34 cellular contexts compared by ENCODE assay signal in genomic region chr15:31478781-31479221, GRCh38.
DNase-seq lines count a peak whose midpoint lies in the region; ATAC-seq, FAIRE-seq and TF ChIP-seq lines count a peak whose summit lies in the region.
"Had no signal": no experiment of that assay in that cellular context is flagged by ENCODE, and none has a peak within 500 bp of the region (broad histone marks: within the 10 kb centered on the region; RNA-seq: fewer than 3 reads in every experiment).

No MANE protein-coding gene starts in this region.

- H3K4me1 ChIP-seq in RWPE2 (ENCODE audit: insufficient read depth, poor library complexity, severe bottlenecking) (no peaks in the 10 kb centered on the region), kidney (ENCODE audit: control insufficient read depth in 1 of 2, insufficient read depth in 1 of 2, low read depth in 1 of 2, low read length in 2 of 2) (no peaks in the 10 kb centered on the region)
- H3K4me1 ChIP-seq: parathyroid adenoma had no signal

- intact Hi-C loops in kidney (cut with DNase I), result no loop called here

- H3K4me1 Mint-ChIP-seq in activated CD8-positive, alpha-beta memory T cell treated with anti-CD3 and anti-CD28 coated beads, Interleukin-2, amount 10 ng/mL, durations not matched to agents 7 days and 5 days, result peaks cover 49% of the 10 kb centered on the region
- peaks cover 63% of the 10 kb centered on the region for H3K4me1 Mint-ChIP-seq in stimulated activated effector memory CD8-positive, alpha-beta T cell treated with anti-CD3 and anti-CD28 coated beads, Interleukin-12 subunit alpha, Interleukin-12 subunit beta, amount 100 ng/mL, for 72 hours

- H3K27me3 Mint-ChIP-seq in activated CD8-positive, alpha-beta memory T cell treated with anti-CD3 and anti-CD28 coated beads, Interleukin-2, amount 10 ng/mL, durations not matched to agents 7 days and 5 days, result no peaks in the 10 kb centered on the region

- H3K27me3 ChIP-seq in RWPE2 (ENCODE audit: insufficient read depth, poor library complexity, severe bottlenecking), result peaks cover 14% of the 10 kb centered on the region

- peaks cover 4% of the 10 kb centered on the region for H3K9me3 Mint-ChIP-seq in activated CD8-positive, alpha-beta memory T cell treated with anti-CD3 and anti-CD28 coated beads, Interleukin-2, amount 10 ng/mL, durations not matched to agents 7 days and 5 days (ENCODE audit: low read depth)
- peaks cover 2% of the 10 kb centered on the region for H3K9me3 Mint-ChIP-seq in stimulated activated effector memory CD8-positive, alpha-beta T cell treated with anti-CD3 and anti-CD28 coated beads, Interleukin-12 subunit alpha, Interleukin-12 subunit beta, amount 100 ng/mL, for 72 hours

- peaks cover 24% of the 10 kb centered on the region for H3K36me3 Mint-ChIP-seq in activated CD8-positive, alpha-beta memory T cell treated with anti-CD3 and anti-CD28 coated beads, Interleukin-2, amount 10 ng/mL, durations not matched to agents 7 days and 5 days
- peaks cover 59% of the 10 kb centered on the region for H3K36me3 Mint-ChIP-seq in stimulated activated effector memory CD8-positive, alpha-beta T cell treated with anti-CD3 and anti-CD28 coated beads, Interleukin-12 subunit alpha, Interleukin-12 subunit beta, amount 100 ng/mL, for 72 hours

- no peak for ATAC-seq in activated CD8-positive, alpha-beta memory T cell treated with anti-CD3 and anti-CD28 coated beads, Interleukin-2, amount 10 ng/mL, durations not matched to agents 7 days and 5 days
- ATAC-seq in RWPE2 (ENCODE audit: low read depth) (no peak), HG02678 (IDR thresholded peaks at IDR 0.05; ENCODE audit: unreplicated experiment) (no peak)
- ATAC-seq in stimulated activated effector memory CD8-positive, alpha-beta T cell treated with anti-CD3 and anti-CD28 coated beads, Interleukin-12 subunit alpha, Interleukin-12 subunit beta, amount 100 ng/mL, for 72 hours, result no peak
- ATAC-seq: left cardiac atrium, mucosa of descending colon, PC-3, Right ventricle myocardium inferior, SK-N-SH treated with all-trans-retinoic acid at 6 μM for 48 hours had no signal

- H3K4me3 ChIP-seq in RWPE2 (ENCODE audit: severe bottlenecking) (no peak overlapping the region), kidney (ENCODE audit: low read length in 2 of 2) (no peak overlapping the region)
- H3K4me3 ChIP-seq: mucosa of descending colon, skin epidermis had no signal

- CTCF ChIA-PET in activated CD8-positive, alpha-beta memory T cell treated with anti-CD3 and anti-CD28 coated beads, Interleukin-2, amount 10 ng/mL, durations not matched to agents 7 days and 5 days (lab: Charles Lee), result interaction anchor here (1.9 kb wide), 1 partner anchor 10 kb away, joined by 10 read pairs; no protein-coding TSS in a partner anchor

- DNase-seq in activated CD8-positive, alpha-beta memory T cell treated with anti-CD3 and anti-CD28 coated beads, Interleukin-2, amount 10 ng/mL, durations not matched to agents 7 days and 5 days, result peak; percentile 37
- no peak for DNase-seq in activated CD8-positive, alpha-beta memory T cell treated with anti-CD3 and anti-CD28 coated beads for 24 hours
- DNase-seq in RWPE2 (ENCODE audit: low spot score) (peak; percentile 56), kidney (peak; percentile 55), SHP77 treated with DMSO at 0.1 percent for 48 hours (lab: John Stamatoyannopoulos, UW) (no peak), NCI-H187 treated with DMSO at 0.1 percent for 48 hours (lab: John Stamatoyannopoulos, UW) (no peak)
- DNase-seq in stimulated activated effector memory CD8-positive, alpha-beta T cell treated with anti-CD3 and anti-CD28 coated beads, Interleukin-12 subunit alpha, Interleukin-12 subunit beta, amount 100 ng/mL, for 72 hours (ENCODE audit: low spot score in 2 of 2), result no peak
- DNase-seq: activated CD4-positive, alpha-beta T cell treated with anti-CD3 and anti-CD28 coated beads for 48 hours; activated naive CD4-positive, alpha-beta T cell treated with anti-CD3 and anti-CD28 coated beads for 36 hours; amniotic stem cell; GOT3; hippocampal formation; left cardiac atrium; NCI-H1417; NCI-H2081; NCI-H226; NCI-H526 treated with DMSO at 0.1 percent for 48 hours; NK-92 treated with Interleukin-12 subunit alpha and Interleukin-12 subunit beta, amount 100 ng/mL, for 24 hours; PC-3; retina; stimulated activated naive CD4-positive, alpha-beta T cell treated with Interleukin-2 at 50 U/mL for 16 hours; T1000 had no signal

- H3K4me3 Mint-ChIP-seq in activated CD8-positive, alpha-beta memory T cell treated with anti-CD3 and anti-CD28 coated beads, Interleukin-2, amount 10 ng/mL, durations not matched to agents 7 days and 5 days, result no peak overlapping the region
- H3K4me3 Mint-ChIP-seq in stimulated activated effector memory CD8-positive, alpha-beta T cell treated with anti-CD3 and anti-CD28 coated beads, Interleukin-12 subunit alpha, Interleukin-12 subunit beta, amount 100 ng/mL, for 72 hours, result no peak overlapping the region
- H3K4me3 Mint-ChIP-seq: activated naive CD4-positive, alpha-beta T cell treated with anti-CD3 and anti-CD28 coated beads for 36 hours; brain had no signal

- H3K36me3 ChIP-seq in RWPE2 (ENCODE audit: low read depth), result no peaks in the 10 kb centered on the region
- H3K36me3 ChIP-seq in kidney (ENCODE audit: control insufficient read depth in 1 of 2, insufficient read depth in 2 of 2, low read length in 2 of 2), result no peaks in the 10 kb centered on the region

- no peak overlapping the region for H3K27ac Mint-ChIP-seq in activated CD8-positive, alpha-beta memory T cell treated with anti-CD3 and anti-CD28 coated beads, Interleukin-2, amount 10 ng/mL, durations not matched to agents 7 days and 5 days
- peak overlapping the region; percentile 83 for H3K27ac Mint-ChIP-seq in stimulated activated effector memory CD8-positive, alpha-beta T cell treated with anti-CD3 and anti-CD28 coated beads, Interleukin-12 subunit alpha, Interleukin-12 subunit beta, amount 100 ng/mL, for 72 hours
- H3K27ac Mint-ChIP-seq: activated naive CD4-positive, alpha-beta T cell treated with anti-CD3 and anti-CD28 coated beads for 36 hours had no signal

- FAIRE-seq in kidney (lab: Jason Lieb, UNC), result no peak
- FAIRE-seq: A204.1, GM18507 had no signal

- no peak overlapping the region for H3K9ac ChIP-seq in kidney (ENCODE audit: low read length in 2 of 2)
- H3K9ac ChIP-seq: KMS-11, parathyroid adenoma had no signal

- H3K27ac ChIP-seq in RWPE2 (ENCODE audit: poor library complexity, severe bottlenecking), result no peak overlapping the region
- H3K27ac ChIP-seq in kidney (ENCODE audit: low read depth in 2 of 2, low read length in 2 of 2), result no peak overlapping the region
- H3K27ac ChIP-seq: HL-60, KMS-11, parathyroid adenoma, skin epidermis, VCaP had no signal

- TF ChIP-seq CTCF in RWPE2 (IDR thresholded peaks at IDR 0.05; ENCODE audit: poor library complexity, severe bottlenecking), result no peak
- no peak for TF ChIP-seq CTCF in kidney (IDR thresholded peaks at IDR 0.05; ENCODE audit: borderline replicate concordance, extremely low read depth, insufficient read depth)

- H3K9me3 ChIP-seq in RWPE2 (ENCODE audit: severe bottlenecking) (no peaks in the 10 kb centered on the region), kidney (ENCODE audit: control insufficient read depth in 1 of 2, low read length in 2 of 2) (no peaks in the 10 kb centered on the region)
- H3K9me3 ChIP-seq: mucosa of descending colon had no signal

Comparison
In these comparisons a context has a peak if more than half of its experiments do, and no peak if none do; other contexts are left out.
1. DNase-seq: peak in activated CD8-positive, alpha-beta memory T cell treated with anti-CD3 and anti-CD28 coated beads, Interleukin-2, amount 10 ng/mL, durations not matched to agents 7 days and 5 days (single experiment), RWPE2 (single experiment) and kidney (single experiment); none in activated CD8-positive, alpha-beta memory T cell treated with anti-CD3 and anti-CD28 coated beads for 24 hours (single experiment), stimulated activated effector memory CD8-positive, alpha-beta T cell treated with anti-CD3 and anti-CD28 coated beads, Interleukin-12 subunit alpha, Interleukin-12 subunit beta, amount 100 ng/mL, for 72 hours (0 of 2), SHP77 treated with DMSO at 0.1 percent for 48 hours (single experiment) and NCI-H187 treated with DMSO at 0.1 percent for 48 hours (single experiment).